8 cellular contexts compared by ENCODE assay signal in the genomic region with DNA sequence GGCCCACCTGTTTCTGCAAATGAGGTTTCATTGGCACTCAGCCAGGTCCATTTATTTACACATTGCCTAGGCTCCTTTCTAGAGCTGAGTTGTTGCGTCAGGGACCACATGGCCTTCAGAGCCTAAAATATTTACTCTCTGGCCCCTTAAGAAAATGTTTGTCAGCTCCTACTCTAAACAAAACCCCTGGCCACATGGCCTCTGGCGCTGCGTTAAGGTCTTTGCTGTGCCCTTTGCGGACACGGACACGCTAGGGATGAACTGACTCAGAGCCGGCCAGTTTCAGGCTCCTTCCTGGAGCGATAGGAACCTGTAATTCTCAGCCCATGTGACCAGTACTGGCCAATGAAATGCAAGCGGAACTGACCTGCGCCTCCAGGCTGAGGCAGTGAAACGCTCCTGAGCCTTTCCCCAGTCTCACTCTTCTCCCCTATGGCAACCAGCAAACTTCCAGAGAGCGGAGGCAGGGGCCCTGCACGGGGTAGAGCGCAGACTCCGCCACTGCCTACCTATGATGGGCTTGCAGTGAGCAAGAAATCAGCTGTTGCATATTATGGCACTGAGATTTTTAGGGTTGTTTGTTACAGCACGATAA.
DNase-seq lines count a peak whose midpoint lies in the region; ATAC-seq and TF ChIP-seq lines count a peak whose summit lies in the region.

No MANE protein-coding gene starts in this region.

- H3K9me3 ChIP-seq in cardiac muscle cell (ENCODE audit: low read depth), result no peaks in the 10 kb centered on the region

- H3K27me3 ChIP-seq in cardiac muscle cell, result no peaks in the 10 kb centered on the region

- peak overlapping the region; percentile 79 for H3K27ac ChIP-seq in cardiac muscle cell
- H3K27ac ChIP-seq in urinary bladder (ENCODE audit: low read depth), result peak overlapping the region; percentile 81

- DNase-seq in cardiac muscle cell (ENCODE audit: low read depth in 1 of 2, low spot score in 1 of 2), result peak in 1 of 2 donors; percentile 23
- DNase-seq in left cardiac atrium, result no peak
- DNase-seq in SHP77 treated with DMSO at 0.1 percent for 48 hours (lab: John Stamatoyannopoulos, UW), result peak; percentile 99
- peak; percentile 82 for DNase-seq in left kidney (ENCODE audit: low read depth, low spot score)
- DNase-seq in DMS 273 treated with DMSO at 0.1 percent for 48 hours (lab: John Stamatoyannopoulos, UW), result no peak

- no peak for TF ChIP-seq CTCF in cardiac muscle cell (IDR thresholded peaks at IDR 0.05; ENCODE audit: low read depth, low read length)

- H3K4me3 ChIP-seq in cardiac muscle cell (no peak overlapping the region), urinary bladder (ENCODE audit: low read depth, low read length) (no peak overlapping the region)

- intact Hi-C loops in left cardiac atrium (cut with DNase I), result no loop called here

- peaks cover 17% of the 10 kb centered on the region for H3K4me1 ChIP-seq in cardiac muscle cell (ENCODE audit: low read depth)
- no peaks in the 10 kb centered on the region for H3K4me1 ChIP-seq in urinary bladder (ENCODE audit: insufficient read depth)

- H3K36me3 ChIP-seq in cardiac muscle cell (no peaks in the 10 kb centered on the region), urinary bladder (ENCODE audit: insufficient read depth) (no peaks in the 10 kb centered on the region)

- ATAC-seq in left cardiac atrium (no peak), GM21526 (IDR thresholded peaks at IDR 0.05; ENCODE audit: low FRiP score, unreplicated experiment) (no peak), GM21717 (IDR thresholded peaks at IDR 0.05; ENCODE audit: unreplicated experiment) (no peak)

- WGBS in urinary bladder, result 60% methylated on average over 16 of the region's 16 CpGs

Comparison
In these comparisons a context has a peak if more than half of its experiments do, and no peak if none do; other contexts are left out.
1. DNase-seq: peak in SHP77 treated with DMSO at 0.1 percent for 48 hours (single experiment) and left kidney (single experiment); none in left cardiac atrium (single experiment) and DMS 273 treated with DMSO at 0.1 percent for 48 hours (single experiment).